ENCODE assay signal across 1 cellular context in the genomic region with DNA sequence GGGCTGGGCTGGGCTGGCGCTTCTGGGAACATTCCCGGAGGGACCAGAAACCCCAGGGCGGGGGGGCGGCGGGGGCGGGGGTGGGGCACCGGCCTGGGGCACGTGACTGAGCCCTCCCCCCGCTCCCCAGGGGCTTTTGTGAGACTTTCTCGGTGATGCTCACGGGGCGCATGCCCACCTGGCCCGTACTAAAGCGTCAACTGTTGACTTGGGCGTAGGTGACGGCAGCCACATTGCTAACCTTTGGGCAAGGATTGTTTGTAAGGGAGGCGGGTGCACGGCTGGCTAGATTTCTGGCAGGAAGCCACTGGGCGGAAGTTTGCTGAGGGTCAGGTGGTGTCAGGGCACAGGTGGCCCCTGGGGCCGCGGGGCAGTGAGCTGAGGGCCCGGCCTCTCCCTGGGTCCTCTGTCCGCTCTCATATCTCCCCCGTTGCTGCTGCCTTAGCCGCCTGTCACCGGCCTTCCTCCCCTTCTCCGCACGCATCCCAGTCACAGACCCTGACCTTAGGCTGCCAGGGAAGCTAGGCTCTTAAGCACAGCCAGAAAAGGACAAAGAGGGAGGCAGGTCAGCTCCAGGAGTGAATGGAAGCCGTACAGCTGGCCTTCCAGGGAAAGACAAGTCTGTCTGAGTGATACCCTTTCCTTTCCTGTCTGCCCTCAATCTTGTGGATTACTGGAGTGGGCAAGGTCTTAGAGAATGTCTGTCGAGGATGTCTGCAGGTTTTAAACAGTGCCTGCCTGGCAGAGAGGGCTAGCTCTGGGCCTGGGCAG.
TF ChIP-seq lines count a peak whose summit lies in the region.

No MANE protein-coding gene starts in this region.

TF ChIP-seq in GM12878, 131 proteins besides CTCF, POLR2A, EP300 and RAD21 (continued from another document):
- no peak for TF ChIP-seq E4F1 (IDR thresholded peaks at IDR 0.05; ENCODE audit: borderline replicate concordance, partially characterized antibody)
- peak; percentile 88 for TF ChIP-seq MEF2B (IDR thresholded peaks at IDR 0.05; ENCODE audit: partially characterized antibody, poor library complexity, severe bottlenecking)
- TF ChIP-seq ZSCAN29 (IDR thresholded peaks at IDR 0.05): no peak
- TF ChIP-seq, protein P1, sequence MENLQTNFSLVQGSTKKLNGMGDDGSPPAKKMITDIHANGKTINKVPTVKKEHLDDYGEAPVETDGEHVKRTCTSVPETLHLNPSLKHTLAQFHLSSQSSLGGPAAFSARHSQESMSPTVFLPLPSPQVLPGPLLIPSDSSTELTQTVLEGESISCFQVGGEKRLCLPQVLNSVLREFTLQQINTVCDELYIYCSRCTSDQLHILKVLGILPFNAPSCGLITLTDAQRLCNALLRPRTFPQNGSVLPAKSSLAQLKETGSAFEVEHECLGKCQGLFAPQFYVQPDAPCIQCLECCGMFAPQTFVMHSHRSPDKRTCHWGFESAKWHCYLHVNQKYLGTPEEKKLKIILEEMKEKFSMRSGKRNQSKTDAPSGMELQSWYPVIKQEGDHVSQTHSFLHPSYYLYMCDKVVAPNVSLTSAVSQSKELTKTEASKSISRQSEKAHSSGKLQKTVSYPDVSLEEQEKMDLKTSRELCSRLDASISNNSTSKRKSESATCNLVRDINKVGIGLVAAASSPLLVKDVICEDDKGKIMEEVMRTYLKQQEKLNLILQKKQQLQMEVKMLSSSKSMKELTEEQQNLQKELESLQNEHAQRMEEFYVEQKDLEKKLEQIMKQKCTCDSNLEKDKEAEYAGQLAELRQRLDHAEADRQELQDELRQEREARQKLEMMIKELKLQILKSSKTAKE (IDR thresholded peaks at IDR 0.05; ENCODE audit: low read depth, poor library complexity, severe bottlenecking): no peak
- TF ChIP-seq ZNF687 (IDR thresholded peaks at IDR 0.05): peak; percentile 72; the same call in 1 of the 2 replicates
- TF ChIP-seq RAD51 (IDR thresholded peaks at IDR 0.05): peak; percentile 84
- TF ChIP-seq FOXM1 (IDR thresholded peaks at IDR 0.05; ENCODE audit: low read depth, low read length): no peak
- no peak for TF ChIP-seq SMAD5 (IDR thresholded peaks at IDR 0.05; ENCODE audit: low read depth)
- no peak for TF ChIP-seq HDAC6 (IDR thresholded peaks at IDR 0.05; ENCODE audit: unreplicated experiment)
- no peak for TF ChIP-seq POLR2AphosphoS5 (IDR thresholded peaks at IDR 0.05; ENCODE audit: low read length)
- peak; percentile 34; the same call in 1 of the 2 replicates for TF ChIP-seq NR2F1 (conservative IDR thresholded peaks at IDR 0.05)
- 0 out of 2 replicates have a peak, but pooled peaks have one; percentile 1 for TF ChIP-seq TCF12 (IDR thresholded peaks at IDR 0.05; ENCODE audit: low read depth, low read length)
- TF ChIP-seq ATF3 (IDR thresholded peaks at IDR 0.05; ENCODE audit: borderline replicate concordance, extremely low read depth, low read depth, low read length): peak; percentile 26; the same call in 1 of the 2 replicates
- no peak for TF ChIP-seq RB1 (IDR thresholded peaks at IDR 0.05; ENCODE audit: borderline replicate concordance)
- TF ChIP-seq NBN (IDR thresholded peaks at IDR 0.05): 0 out of 2 replicates have a peak, but pooled peaks have one; percentile 19
- TF ChIP-seq BHLHE40 (IDR thresholded peaks at IDR 0.05; ENCODE audit: borderline replicate concordance in 1 of 2, low read depth in 2 of 2, low read length in 1 of 2): peak; percentile 90 to 94
- TF ChIP-seq MYC (IDR thresholded peaks at IDR 0.05; ENCODE audit: insufficient read depth, insufficient read length, insufficient replicate concordance, low read length, severe bottlenecking): no peak
- TF ChIP-seq, protein P2, sequence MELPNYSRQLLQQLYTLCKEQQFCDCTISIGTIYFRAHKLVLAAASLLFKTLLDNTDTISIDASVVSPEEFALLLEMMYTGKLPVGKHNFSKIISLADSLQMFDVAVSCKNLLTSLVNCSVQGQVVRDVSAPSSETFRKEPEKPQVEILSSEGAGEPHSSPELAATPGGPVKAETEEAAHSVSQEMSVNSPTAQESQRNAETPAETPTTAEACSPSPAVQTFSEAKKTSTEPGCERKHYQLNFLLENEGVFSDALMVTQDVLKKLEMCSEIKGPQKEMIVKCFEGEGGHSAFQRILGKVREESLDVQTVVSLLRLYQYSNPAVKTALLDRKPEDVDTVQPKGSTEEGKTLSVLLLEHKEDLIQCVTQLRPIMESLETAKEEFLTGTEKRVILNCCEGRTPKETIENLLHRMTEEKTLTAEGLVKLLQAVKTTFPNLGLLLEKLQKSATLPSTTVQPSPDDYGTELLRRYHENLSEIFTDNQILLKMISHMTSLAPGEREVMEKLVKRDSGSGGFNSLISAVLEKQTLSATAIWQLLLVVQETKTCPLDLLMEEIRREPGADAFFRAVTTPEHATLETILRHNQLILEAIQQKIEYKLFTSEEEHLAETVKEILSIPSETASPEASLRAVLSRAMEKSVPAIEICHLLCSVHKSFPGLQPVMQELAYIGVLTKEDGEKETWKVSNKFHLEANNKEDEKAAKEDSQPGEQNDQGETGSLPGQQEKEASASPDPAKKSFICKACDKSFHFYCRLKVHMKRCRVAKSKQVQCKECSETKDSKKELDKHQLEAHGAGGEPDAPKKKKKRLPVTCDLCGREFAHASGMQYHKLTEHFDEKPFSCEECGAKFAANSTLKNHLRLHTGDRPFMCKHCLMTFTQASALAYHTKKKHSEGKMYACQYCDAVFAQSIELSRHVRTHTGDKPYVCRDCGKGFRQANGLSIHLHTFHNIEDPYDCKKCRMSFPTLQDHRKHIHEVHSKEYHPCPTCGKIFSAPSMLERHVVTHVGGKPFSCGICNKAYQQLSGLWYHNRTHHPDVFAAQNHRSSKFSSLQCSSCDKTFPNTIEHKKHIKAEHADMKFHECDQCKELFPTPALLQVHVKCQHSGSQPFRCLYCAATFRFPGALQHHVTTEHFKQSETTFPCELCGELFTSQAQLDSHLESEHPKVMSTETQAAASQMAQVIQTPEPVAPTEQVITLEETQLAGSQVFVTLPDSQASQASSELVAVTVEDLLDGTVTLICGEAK (IDR thresholded peaks at IDR 0.05; ENCODE audit: borderline replicate concordance): no peak
- no peak for TF ChIP-seq PBX3 (IDR thresholded peaks at IDR 0.05; ENCODE audit: insufficient replicate concordance, low read depth, low read length)
- TF ChIP-seq BACH1 (IDR thresholded peaks at IDR 0.05; ENCODE audit: borderline replicate concordance): 0 out of 2 replicates have a peak, but pooled peaks have one; percentile 19
- TF ChIP-seq E2F8 (IDR thresholded peaks at IDR 0.05; ENCODE audit: low read depth, partially characterized antibody): no peak
- TF ChIP-seq ZNF622 (IDR thresholded peaks at IDR 0.05): no peak
- no peak for TF ChIP-seq CEBPB (IDR thresholded peaks at IDR 0.05; ENCODE audit: borderline replicate concordance in 1 of 2, low read depth in 2 of 2, low read length in 2 of 2)
- no peak for TF ChIP-seq JUND (IDR thresholded peaks at IDR 0.05; ENCODE audit: low read depth, low read length)
TF ChIP-seq in GM12878: peak in this region for 17.
